In the genomic region with DNA sequence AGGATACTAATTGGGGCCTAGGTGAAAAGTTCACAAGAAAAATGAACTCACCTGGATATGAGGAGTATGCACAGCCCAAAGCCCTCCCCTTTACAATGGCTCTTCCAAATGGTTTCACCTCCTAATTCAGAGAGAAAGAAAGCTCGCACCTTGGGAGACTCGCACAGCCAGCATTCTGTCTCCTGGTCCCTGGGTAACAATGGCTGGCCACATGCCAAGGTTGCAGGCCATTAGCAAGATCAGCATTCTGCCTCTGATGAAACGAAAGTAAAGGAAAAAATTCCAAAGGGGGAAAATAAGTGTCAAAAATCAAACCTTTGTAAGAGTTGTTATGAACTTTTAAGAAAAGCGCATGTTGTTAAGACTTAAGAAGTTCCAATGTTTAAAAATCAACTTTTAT, we compare ENCODE assay signal across 13 cellular contexts.
A peak's percentile ranks its signal among the peaks of the same experiment; 100 is the strongest.
DNase-seq lines count a peak whose midpoint lies in the region; ATAC-seq, FAIRE-seq and TF ChIP-seq lines count a peak whose summit lies in the region.
"Had no signal": no experiment of that assay in that cellular context is flagged by ENCODE, and none has a peak within 500 bp of the region (broad histone marks: within the 10 kb centered on the region; RNA-seq: fewer than 3 reads in every experiment).

No MANE protein-coding gene starts in this region.

- peaks cover 33% of the 10 kb centered on the region for H3K4me1 Mint-ChIP-seq in astrocyte (ENCODE audit: low read depth, unreplicated experiment)
- no peaks in the 10 kb centered on the region for H3K4me1 Mint-ChIP-seq in CD14-positive monocyte
- H3K4me1 Mint-ChIP-seq: CD4-positive, CD25-positive, alpha-beta regulatory T cell had no signal

- no peaks in the 10 kb centered on the region for H3K9me2 ChIP-seq in hepatocyte (replicated peaks; ENCODE audit: insufficient read depth)

- H4K20me1 ChIP-seq in astrocyte (ENCODE audit: insufficient read depth, low read length): no peaks in the 10 kb centered on the region
- no peaks in the 10 kb centered on the region for H4K20me1 ChIP-seq in hepatocyte (ENCODE audit: insufficient read depth, poor library complexity, severe bottlenecking)

- no peaks in the 10 kb centered on the region for H3K79me2 ChIP-seq in astrocyte (ENCODE audit: insufficient read depth, low read length)
- H3K79me2 ChIP-seq in hepatocyte: no peaks in the 10 kb centered on the region

- no peak overlapping the region for H3K4me3 ChIP-seq in H7 (ENCODE audit: insufficient read depth, low read depth, low read length)
- no peak overlapping the region for H3K4me3 ChIP-seq in astrocyte (ENCODE audit: insufficient read depth, low read depth, low read length)
- H3K4me3 ChIP-seq in hepatocyte: no peak overlapping the region

- H3K27ac ChIP-seq in astrocyte (ENCODE audit: low read depth, low read length): no peak overlapping the region
- no peak overlapping the region for H3K27ac ChIP-seq in hepatocyte

- TF ChIP-seq CTCF in astrocyte (IDR thresholded peaks at IDR 0.05; ENCODE audit: insufficient read depth, low read depth, low read length): no peak
- no peak for TF ChIP-seq CTCF in hepatocyte (IDR thresholded peaks at IDR 0.05; ENCODE audit: poor library complexity)
- TF ChIP-seq CTCF in CD14-positive monocyte (IDR thresholded peaks at IDR 0.05): no peak

- 80% methylated on average over 4 of the region's 4 CpGs for WGBS in hepatocyte (ENCODE audit: low lambda C conversion rate, missing lambda C conversion rate)

- H3K36me3 ChIP-seq in H7 (replicated peaks; ENCODE audit: control insufficient read depth, insufficient read depth, low read length): no peaks in the 10 kb centered on the region
- no peaks in the 10 kb centered on the region for H3K36me3 ChIP-seq in astrocyte (ENCODE audit: insufficient read depth, low read length)
- H3K36me3 ChIP-seq in hepatocyte (replicated peaks; ENCODE audit: insufficient read depth, low read depth): no peaks in the 10 kb centered on the region

- no peak for FAIRE-seq in astrocyte (lab: Jason Lieb, UNC)
- FAIRE-seq: GM19239 had no signal

- intact Hi-C loops in CD14-positive monocyte (cut with micrococcal nuclease): no loop called here

- H3K9me3 ChIP-seq in astrocyte (ENCODE audit: insufficient read depth, low read depth, low read length) (no peaks in the 10 kb centered on the region), hepatocyte (ENCODE audit: low read depth) (no peaks in the 10 kb centered on the region)

- H3K27me3 ChIP-seq in H7 (ENCODE audit: control insufficient read depth, insufficient read depth, low read length) (no peaks in the 10 kb centered on the region), astrocyte (ENCODE audit: insufficient read depth, low read length) (no peaks in the 10 kb centered on the region), hepatocyte (no peaks in the 10 kb centered on the region)

- H2AFZ ChIP-seq in astrocyte (ENCODE audit: low read depth, low read length): no peak overlapping the region
- no peak overlapping the region for H2AFZ ChIP-seq in hepatocyte

- H3K4me1 ChIP-seq in astrocyte (ENCODE audit: insufficient read depth, low read length) (peaks cover 11% of the 10 kb centered on the region), hepatocyte (ENCODE audit: insufficient read depth) (peaks cover 4% of the 10 kb centered on the region)

- ATAC-seq in HG03520 (IDR thresholded peaks at IDR 0.05; ENCODE audit: unreplicated experiment) (no peak), GM18861 (IDR thresholded peaks at IDR 0.05; ENCODE audit: unreplicated experiment) (no peak), HG03565 (IDR thresholded peaks at IDR 0.05; ENCODE audit: unreplicated experiment) (no peak)

- H3K9me3 Mint-ChIP-seq in astrocyte (ENCODE audit: unreplicated experiment) (no peaks in the 10 kb centered on the region), CD14-positive monocyte (no peaks in the 10 kb centered on the region)
- H3K9me3 Mint-ChIP-seq: HFFc6; T-helper 1 cell treated with Interleukin-12 subunit alpha and Interleukin-12 subunit beta and Interleukin-4 antibody, amounts not matched to agents 30 μg/mL and 1 μg/mL, for 36 hours had no signal

- H3K9ac ChIP-seq in astrocyte (ENCODE audit: low read length): no peak overlapping the region

- H3K27ac Mint-ChIP-seq in astrocyte (ENCODE audit: unreplicated experiment) (no peak overlapping the region), CD14-positive monocyte (no peak overlapping the region)
- H3K27ac Mint-ChIP-seq: CD4-positive, CD25-positive, alpha-beta regulatory T cell; T-helper 1 cell treated with Interleukin-12 subunit alpha and Interleukin-12 subunit beta and Interleukin-4 antibody, amounts not matched to agents 30 μg/mL and 1 μg/mL, for 36 hours had no signal

- DNase-seq in H7 (peak; percentile 9), astrocyte (ENCODE audit: low read depth) (no peak), hepatocyte (ENCODE audit: low spot score) (peak; percentile 19), retina (peak; percentile 57), CD14-positive monocyte (ENCODE audit: low spot score) (no peak)
- DNase-seq: CD4-positive, CD25-positive, alpha-beta regulatory T cell; HFFc6; NCI-H526 treated with DMSO at 0.1 percent for 48 hours had no signal

- H3K4me3 Mint-ChIP-seq in astrocyte (ENCODE audit: unreplicated experiment) (no peak overlapping the region), CD14-positive monocyte (no peak overlapping the region)
- H3K4me3 Mint-ChIP-seq: CD4-positive, CD25-positive, alpha-beta regulatory T cell; T-helper 1 cell treated with Interleukin-12 subunit alpha and Interleukin-12 subunit beta and Interleukin-4 antibody, amounts not matched to agents 30 μg/mL and 1 μg/mL, for 36 hours had no signal

- H3K4me2 ChIP-seq in astrocyte (ENCODE audit: low read length) (peak overlapping the region; percentile 56), hepatocyte (no peak overlapping the region)

- H3K27me3 Mint-ChIP-seq in astrocyte (ENCODE audit: low read depth, unreplicated experiment) (no peaks in the 10 kb centered on the region), CD14-positive monocyte (ENCODE audit: low read depth in 3 of 3) (peaks cover 0 to 1% (median 0%) of the 10 kb centered on the region in 3 donors)
- H3K27me3 Mint-ChIP-seq: CD4-positive, CD25-positive, alpha-beta regulatory T cell had no signal

- H3K36me3 Mint-ChIP-seq in astrocyte (ENCODE audit: low read depth, unreplicated experiment): no peaks in the 10 kb centered on the region
- H3K36me3 Mint-ChIP-seq in CD14-positive monocyte: no peaks in the 10 kb centered on the region
- H3K36me3 Mint-ChIP-seq: CD4-positive, CD25-positive, alpha-beta regulatory T cell had no signal

Comparison
In these comparisons a context has a peak if more than half of its experiments do, and no peak if none do; other contexts are left out.
1. DNase-seq: peak in H7 (single experiment), hepatocyte (single experiment) and retina (single experiment); none in astrocyte (single experiment) and CD14-positive monocyte (single experiment).